Comparison of ENCODE assay signal across 8 cellular contexts in genomic region chr9:127862075-127863011, GRCh38. TPM values are rescaled to one million over a fixed set of nuclear protein-coding genes. Genes with fewer than 3 reads are reported as not detected.
A peak's percentile ranks its signal among the peaks of the same experiment; 100 is the strongest.
DNase-seq lines count a peak whose midpoint lies in the region; ATAC-seq lines count a peak whose summit lies in the region.

No MANE protein-coding gene starts in this region.

- peaks cover 0 to 2% (median 0%) of the 10 kb centered on the region in 3 donors for H3K9me3 Mint-ChIP-seq in IgD-negative memory B cell

- peaks cover 41 to 45% (median 42%) of the 10 kb centered on the region in 3 donors for H3K4me1 Mint-ChIP-seq in IgD-negative memory B cell

- H3K27me3 Mint-ChIP-seq in IgD-negative memory B cell: no peaks in the 10 kb centered on the region

- ATAC-seq in left cardiac atrium: peak; percentile 73 to 76
- ATAC-seq in HG03378 (IDR thresholded peaks at IDR 0.05; ENCODE audit: unreplicated experiment): no peak
- ATAC-seq in GM21825 (IDR thresholded peaks at IDR 0.05; ENCODE audit: unreplicated experiment): no peak

- H3K27ac Mint-ChIP-seq in IgD-negative memory B cell: peak overlapping the region; percentile 96 to 100 (median 99)

- peaks cover 2% of the 10 kb centered on the region for H3K36me3 Mint-ChIP-seq in IgD-negative memory B cell

- peak overlapping the region in 3 of 4 donors; percentile 83 to 88 (median 85) for H3K4me3 Mint-ChIP-seq in IgD-negative memory B cell

- intact Hi-C loops in left cardiac atrium (cut with DNase I): no loop called here

- DNase-seq in activated T-cell treated with anti-CD3 and anti-CD28 coated beads for 1 hour (ENCODE audit: low read depth) (peak; percentile 28), left cardiac atrium (peak; percentile 91), cerebellum (ENCODE audit: low spot score) (no peak), NCI-H2171 (lab: John Stamatoyannopoulos, UW) (no peak)
- peak; percentile 21 to 28 for DNase-seq in stimulated activated CD4-positive, alpha-beta T cell treated with anti-CD3 and anti-CD28 coated beads, Interleukin-4, amount 100 ng/mL, for 4 hours

RNA-seq across cellular contexts. Expression of gene ENG, which starts 7.9 kb away (rescaled TPM):
- 1.8 TPM for polyA plus RNA-seq in IgD-negative memory B cell
- total RNA-seq in left cardiac atrium (100 to 1,000 TPM; 132 to 392 TPM), cerebellum (3.2 TPM)

RNA-seq across cellular contexts. Expression of gene AK1, which starts 15.1 kb away (rescaled TPM):
- polyA plus RNA-seq in IgD-negative memory B cell: 0.10 TPM
- total RNA-seq in left cardiac atrium (100 to 1,000 TPM; 593 to 626 TPM), cerebellum (23.0 TPM)

RNA-seq across cellular contexts. Expression of gene ST6GALNAC6, which starts 37.1 kb away (rescaled TPM):
- polyA plus RNA-seq in IgD-negative memory B cell: 38.9 TPM
- total RNA-seq in left cardiac atrium (10 to 100 TPM; 56.7 to 71.7 TPM), cerebellum (18.8 TPM)

RNA-seq across cellular contexts. Expression of gene ST6GALNAC4, which starts 54.5 kb away (rescaled TPM):
- polyA plus RNA-seq in IgD-negative memory B cell: 32.5 TPM
- total RNA-seq in left cardiac atrium (10 to 100 TPM; 35.8 to 49.9 TPM), cerebellum (9.0 TPM)

RNA-seq across cellular contexts. Expression of gene FPGS, which starts 59.7 kb away (rescaled TPM):
- polyA plus RNA-seq in IgD-negative memory B cell: 51.4 TPM
- 10 to 100 TPM; 40.4 to 59.5 TPM for total RNA-seq in left cardiac atrium
- 20.3 TPM for total RNA-seq in cerebellum

Comparison
In these comparisons a context has a peak if more than half of its experiments do, and no peak if none do; other contexts are left out.
1. DNase-seq: peak in activated T-cell treated with anti-CD3 and anti-CD28 coated beads for 1 hour (single experiment), left cardiac atrium (single experiment) and stimulated activated CD4-positive, alpha-beta T cell treated with anti-CD3 and anti-CD28 coated beads, Interleukin-4, amount 100 ng/mL, for 4 hours (2 of 2); none in cerebellum (single experiment) and NCI-H2171 (single experiment).
2. ATAC-seq: peak in left cardiac atrium (2 of 2); none in HG03378 (single experiment) and GM21825 (single experiment).
3. RNA of gene ENG, which starts 7.9 kb away (total RNA-seq): 132 to 392 TPM in left cardiac atrium; 3.2 TPM in cerebellum (single experiment); every median in the first group is over 10 times any median in the second.
4. RNA of gene AK1, which starts 15.1 kb away (total RNA-seq): 593 to 626 TPM in left cardiac atrium; 23.0 TPM in cerebellum (single experiment); every median in the first group is over 10 times any median in the second.